ENCODE assay signal across 14 cellular contexts in the genomic region with DNA sequence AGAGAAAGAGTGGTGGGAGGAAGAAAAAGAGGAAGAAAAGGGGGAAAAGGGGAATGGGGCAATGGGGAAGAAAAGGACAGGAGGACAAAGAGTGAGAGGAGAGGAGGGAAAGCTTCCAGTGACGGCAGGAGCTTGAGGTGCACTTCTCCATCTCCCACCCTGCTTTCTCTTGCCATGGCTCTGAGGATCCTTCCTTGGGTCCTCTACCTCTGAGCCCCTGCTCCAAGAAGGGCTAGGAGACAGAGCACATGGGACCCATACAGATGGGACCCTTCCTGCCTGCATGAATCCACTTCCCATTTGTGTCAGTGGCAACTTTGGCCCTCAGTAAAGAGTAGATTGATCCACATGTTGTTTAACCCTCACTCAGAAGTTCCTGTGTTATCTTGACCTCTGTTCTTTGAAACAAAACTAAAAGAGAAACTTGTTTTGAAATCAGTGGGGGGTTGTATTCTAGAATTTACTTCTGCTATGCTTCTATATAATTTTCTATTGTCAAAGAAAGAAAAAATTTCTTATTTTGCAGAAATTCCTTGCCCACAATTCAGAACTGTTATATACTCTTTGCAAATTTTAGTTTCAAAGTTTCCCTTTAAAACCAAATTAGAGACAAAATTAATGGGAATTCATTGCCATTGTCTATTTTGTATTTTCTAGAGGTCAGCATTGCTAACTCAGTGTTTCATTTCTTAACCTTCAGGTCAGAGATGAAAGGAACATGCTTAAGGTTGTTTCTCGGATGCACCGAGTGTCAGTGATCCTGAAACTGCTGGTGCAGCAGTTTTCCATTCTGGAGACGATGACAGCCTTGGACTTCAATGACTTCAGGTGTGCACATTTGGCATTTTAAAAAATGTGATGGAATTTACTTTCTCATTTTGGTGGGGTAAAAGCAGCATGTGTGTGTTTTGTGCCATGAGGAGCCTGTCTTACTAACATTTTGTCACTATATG. TPM values are rescaled to one million over a fixed set of nuclear protein-coding genes. Genes with fewer than 3 reads are reported as not detected.
DNase-seq lines count a peak whose midpoint lies in the region; ATAC-seq, FAIRE-seq and TF ChIP-seq lines count a peak whose summit lies in the region.
"Had no signal": no experiment of that assay in that cellular context is flagged by ENCODE, and none has a peak within 500 bp of the region (broad histone marks: within the 10 kb centered on the region; RNA-seq: fewer than 3 reads in every experiment).

No MANE protein-coding gene starts in this region.

- no peaks in the 10 kb centered on the region for H3K9me3 ChIP-seq in smooth muscle cell (replicated peaks; ENCODE audit: low read depth)

- H4K20me1 ChIP-seq in smooth muscle cell (ENCODE audit: low read depth), result no peaks in the 10 kb centered on the region

- no peak for TF ChIP-seq CTCF in smooth muscle cell (IDR thresholded peaks at IDR 0.05; ENCODE audit: borderline replicate concordance, insufficient read depth, poor library complexity, severe bottlenecking)
- no peak for TF ChIP-seq CTCF in D721Med (IDR thresholded peaks at IDR 0.05; ENCODE audit: insufficient read depth, missing control alignments)

- peak; percentile 54 for ATAC-seq in GM19372 (IDR thresholded peaks at IDR 0.05; ENCODE audit: low read depth, unreplicated experiment)
- ATAC-seq in HG02623 (IDR thresholded peaks at IDR 0.05; ENCODE audit: unreplicated experiment), result peak; percentile 59
- peak; percentile 64 for ATAC-seq in HG03460 (IDR thresholded peaks at IDR 0.05; ENCODE audit: unreplicated experiment)
- ATAC-seq in SK-N-SH treated with all-trans-retinoic acid at 6 μM for 48 hours, result no peak
- ATAC-seq: activated CD8-positive, alpha-beta T cell treated with anti-CD3 and anti-CD28 coated beads for 36 hours; GM23338 had no signal

- H3K4me1 ChIP-seq in smooth muscle cell (ENCODE audit: low read depth), result peaks cover 12% of the 10 kb centered on the region
- H3K4me1 ChIP-seq: neural progenitor cell had no signal

- no peak overlapping the region for H2AFZ ChIP-seq in smooth muscle cell (ENCODE audit: low read depth)
- H2AFZ ChIP-seq: GM23338, neural progenitor cell had no signal

- H3K27ac ChIP-seq in smooth muscle cell (ENCODE audit: low read depth), result peak overlapping the region; percentile 94
- H3K27ac ChIP-seq: neural progenitor cell had no signal

- peaks cover 12% of the 10 kb centered on the region for H3F3A ChIP-seq in smooth muscle cell (ENCODE audit: low read depth)

- peaks cover 30% of the 10 kb centered on the region for H3K79me2 ChIP-seq in smooth muscle cell (ENCODE audit: low read depth)

- over 99% methylated on average over 4 of the region's 4 CpGs for WGBS in smooth muscle cell (ENCODE audit: low lambda C conversion rate)

- no peak overlapping the region for H3K9ac ChIP-seq in smooth muscle cell (ENCODE audit: low read depth)
- H3K9ac ChIP-seq: neural progenitor cell had no signal

- no peak for DNase-seq in smooth muscle cell (lab: John Stamatoyannopoulos, UW; ENCODE audit: unreplicated experiment)
- no peak for DNase-seq in D721Med (ENCODE audit: insufficient read length, low spot score)
- no peak for DNase-seq in NCI-H524 treated with DMSO at 0.1 percent for 48 hours (lab: John Stamatoyannopoulos, UW)
- DNase-seq: activated CD8-positive, alpha-beta T cell treated with anti-CD3 and anti-CD28 coated beads for 36 hours; activated gamma-delta T cell; effector CD8-positive, alpha-beta T cell; NCI-H1436; NCI-H526 had no signal

- H3K36me3 ChIP-seq in smooth muscle cell (ENCODE audit: low read depth), result no peaks in the 10 kb centered on the region
- H3K36me3 ChIP-seq: neural progenitor cell had no signal

- no peak for FAIRE-seq in D721Med (lab: Jason Lieb, UNC)

- H3K27me3 ChIP-seq in smooth muscle cell (ENCODE audit: low read depth), result no peaks in the 10 kb centered on the region
- H3K27me3 ChIP-seq: neural progenitor cell had no signal

- H3K4me2 ChIP-seq in smooth muscle cell, result peak overlapping the region; percentile 79
- H3K4me2 ChIP-seq: GM23338, neural progenitor cell had no signal

- no peak overlapping the region for H3K4me3 ChIP-seq in smooth muscle cell
- H3K4me3 ChIP-seq: GM23338, neural progenitor cell had no signal

TF ChIP-seq in SK-N-SH treated with all-trans-retinoic acid at 6 μM for 48 hours, 23 proteins besides CTCF, POLR2A, EP300 and RAD21:
- TF ChIP-seq TCF4 (CRISPR knock-in tag; IDR thresholded peaks at IDR 0.05; ENCODE audit: borderline replicate concordance) (no peak), CSDC2 (CRISPR knock-in tag; IDR thresholded peaks at IDR 0.05) (no peak), ESRRG (CRISPR knock-in tag; IDR thresholded peaks at IDR 0.05) (no peak), ZFP3 (CRISPR knock-in tag; IDR thresholded peaks at IDR 0.05) (no peak), GLIS3 (CRISPR knock-in tag; IDR thresholded peaks at IDR 0.05) (no peak), BACH2 (CRISPR knock-in tag; IDR thresholded peaks at IDR 0.05; ENCODE audit: borderline replicate concordance) (no peak), ARNTL (CRISPR knock-in tag; IDR thresholded peaks at IDR 0.05; ENCODE audit: borderline replicate concordance, low read depth) (no peak), OSR1 (CRISPR knock-in tag; IDR thresholded peaks at IDR 0.05) (no peak), ZNF70 (CRISPR knock-in tag; IDR thresholded peaks at IDR 0.05) (no peak)
- TF ChIP-seq, protein P1, sequence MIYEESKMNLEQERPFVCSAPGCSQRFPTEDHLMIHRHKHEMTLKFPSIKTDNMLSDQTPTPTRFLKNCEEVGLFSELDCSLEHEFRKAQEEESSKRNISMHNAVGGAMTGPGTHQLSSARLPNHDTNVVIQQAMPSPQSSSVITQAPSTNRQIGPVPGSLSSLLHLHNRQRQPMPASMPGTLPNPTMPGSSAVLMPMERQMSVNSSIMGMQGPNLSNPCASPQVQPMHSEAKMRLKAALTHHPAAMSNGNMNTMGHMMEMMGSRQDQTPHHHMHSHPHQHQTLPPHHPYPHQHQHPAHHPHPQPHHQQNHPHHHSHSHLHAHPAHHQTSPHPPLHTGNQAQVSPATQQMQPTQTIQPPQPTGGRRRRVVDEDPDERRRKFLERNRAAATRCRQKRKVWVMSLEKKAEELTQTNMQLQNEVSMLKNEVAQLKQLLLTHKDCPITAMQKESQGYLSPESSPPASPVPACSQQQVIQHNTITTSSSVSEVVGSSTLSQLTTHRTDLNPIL (CRISPR knock-in tag; IDR thresholded peaks at IDR 0.05; ENCODE audit: low read depth), result no peak
- TF ChIP-seq, protein P2, sequence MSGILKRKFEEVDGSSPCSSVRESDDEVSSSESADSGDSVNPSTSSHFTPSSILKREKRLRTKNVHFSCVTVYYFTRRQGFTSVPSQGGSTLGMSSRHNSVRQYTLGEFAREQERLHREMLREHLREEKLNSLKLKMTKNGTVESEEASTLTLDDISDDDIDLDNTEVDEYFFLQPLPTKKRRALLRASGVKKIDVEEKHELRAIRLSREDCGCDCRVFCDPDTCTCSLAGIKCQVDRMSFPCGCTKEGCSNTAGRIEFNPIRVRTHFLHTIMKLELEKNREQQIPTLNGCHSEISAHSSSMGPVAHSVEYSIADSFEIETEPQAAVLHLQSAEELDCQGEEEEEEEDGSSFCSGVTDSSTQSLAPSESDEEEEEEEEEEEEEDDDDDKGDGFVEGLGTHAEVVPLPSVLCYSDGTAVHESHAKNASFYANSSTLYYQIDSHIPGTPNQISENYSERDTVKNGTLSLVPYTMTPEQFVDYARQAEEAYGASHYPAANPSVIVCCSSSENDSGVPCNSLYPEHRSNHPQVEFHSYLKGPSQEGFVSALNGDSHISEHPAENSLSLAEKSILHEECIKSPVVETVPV (CRISPR knock-in tag; IDR thresholded peaks at IDR 0.05), result no peak

RNA-seq across cellular contexts. Expression of gene TDO2, which starts 5.0 kb away (rescaled TPM):
- total RNA-seq in smooth muscle cell, result 180 and 181 TPM in 2 replicates
- 114 and 151 TPM in 2 replicates for polyA plus RNA-seq in smooth muscle cell
- total RNA-seq: activated CD8-positive, alpha-beta T cell treated with anti-CD3 and anti-CD28 coated beads for 36 hours had no signal
- polyA plus RNA-seq: GM23338 had no signal

RNA-seq across cellular contexts. Expression of gene ASIC5, which starts 42.4 kb away (rescaled TPM):
- total RNA-seq in smooth muscle cell, result not detected in 2 replicates
- polyA plus RNA-seq in smooth muscle cell, result not detected in 2 replicates
- total RNA-seq: activated CD8-positive, alpha-beta T cell treated with anti-CD3 and anti-CD28 coated beads for 36 hours; GM23338 had no signal
- polyA plus RNA-seq: GM23338 had no signal

RNA-seq across cellular contexts. Expression of gene CTSO, which starts 45.2 kb away (rescaled TPM):
- 19.2 and 19.7 TPM in 2 replicates for total RNA-seq in smooth muscle cell
- polyA plus RNA-seq in smooth muscle cell, result 12.4 and 15.4 TPM in 2 replicates
